ENCODE assay signal across 23 cellular contexts in genomic region chr4:139647184-139647583, GRCh38.
"Had no signal": no experiment of that assay in that cellular context is flagged by ENCODE, and none has a peak within 500 bp of the region (broad histone marks: within the 10 kb centered on the region; RNA-seq: fewer than 3 reads in every experiment).

No MANE protein-coding gene starts in this region.

- H3K9me3 Mint-ChIP-seq: activated CD8-positive, alpha-beta T cell treated with anti-CD3 and anti-CD28 coated beads for 36 hours; activated naive CD4-positive, alpha-beta T cell treated with anti-CD3 and anti-CD28 coated beads, Interleukin-2, amount 10 ng/mL, durations not matched to agents 7 days and 5 days; activated naive CD8-positive, alpha-beta T cell treated with anti-CD3 and anti-CD28 coated beads, Interleukin-2, amount 50 U/mL, for 24 hours; activated T-cell treated with anti-CD3 and anti-CD28 coated beads, Interleukin-2, amount 50 U/mL, for 4 hours; brain; central memory CD8-positive, alpha-beta T cell; endodermal cell; nephron; stimulated activated memory B cell treated with anti-CD40 and anti-IgM and Interleukin-4, amounts not matched to agents 10 μg/mL and 1 μg/mL and 100 μg/mL, for 72 hours; WTC11 had no signal

- H3K4me1 Mint-ChIP-seq: endodermal cell, WTC11 had no signal

- H3K4me1 ChIP-seq: colonic mucosa, left lung, upper lobe of right lung had no signal

- H3K27me3 ChIP-seq: colonic mucosa, esophagus muscularis mucosa, heart right ventricle, left lung, sigmoid colon, upper lobe of right lung had no signal

- H3K27me3 Mint-ChIP-seq: activated CD4-positive, alpha-beta T cell treated with anti-CD3 and anti-CD28 coated beads for 36 hours; activated CD8-positive, alpha-beta T cell treated with anti-CD3 and anti-CD28 coated beads for 36 hours; activated naive CD8-positive, alpha-beta T cell treated with anti-CD3 and anti-CD28 coated beads, Interleukin-2, amount 50 U/mL, for 24 hours; brain had no signal

- H3K36me3 Mint-ChIP-seq: activated naive CD4-positive, alpha-beta T cell treated with anti-CD3 and anti-CD28 coated beads, Interleukin-2, amount 10 ng/mL, durations not matched to agents 7 days and 5 days; brain; stimulated activated memory B cell treated with anti-CD40 and anti-IgM and Interleukin-4, amounts not matched to agents 10 μg/mL and 1 μg/mL and 100 μg/mL, for 72 hours; WTC11 had no signal

- H3K36me3 ChIP-seq: colonic mucosa, esophagus muscularis mucosa, heart right ventricle, left lung, sigmoid colon, thoracic aorta, upper lobe of right lung had no signal

- H3K27ac ChIP-seq: colonic mucosa, esophagus muscularis mucosa, heart right ventricle, left lung, sigmoid colon, thoracic aorta, upper lobe of right lung had no signal

- DNase-seq: activated CD4-positive, alpha-beta T cell treated with anti-CD3 and anti-CD28 coated beads for 36 hours; activated CD8-positive, alpha-beta T cell treated with anti-CD3 and anti-CD28 coated beads for 36 hours; activated effector memory CD4-positive, alpha-beta T cell treated with Interleukin-2 at 50 U/mL for 16 hours; activated naive CD4-positive, alpha-beta T cell treated with anti-CD3 and anti-CD28 coated beads, Interleukin-2, amount 10 ng/mL, durations not matched to agents 7 days and 5 days; activated naive CD8-positive, alpha-beta T cell treated with anti-CD3 and anti-CD28 coated beads, Interleukin-2, amount 50 U/mL, for 24 hours; activated T-cell treated with anti-CD3 and anti-CD28 coated beads, Interleukin-2, amount 50 U/mL, for 4 hours; anterior cingulate cortex; colonic mucosa; endodermal cell; heart right ventricle; left lung; midbrain; nucleus accumbens; sigmoid colon; stimulated activated CD4-positive, alpha-beta T cell treated with anti-CD3 and anti-CD28 coated beads, Interleukin-4, amount 100 ng/mL, for 4 hours; upper lobe of right lung had no signal

- H3K27ac Mint-ChIP-seq: activated CD4-positive, alpha-beta T cell treated with anti-CD3 and anti-CD28 coated beads for 36 hours; activated CD8-positive, alpha-beta T cell treated with anti-CD3 and anti-CD28 coated beads for 36 hours; activated naive CD4-positive, alpha-beta T cell treated with anti-CD3 and anti-CD28 coated beads, Interleukin-2, amount 10 ng/mL, durations not matched to agents 7 days and 5 days; activated naive CD8-positive, alpha-beta T cell treated with anti-CD3 and anti-CD28 coated beads, Interleukin-2, amount 50 U/mL, for 24 hours; brain; endodermal cell; nephron; stimulated activated memory B cell treated with anti-CD40 and anti-IgM and Interleukin-4, amounts not matched to agents 10 μg/mL and 1 μg/mL and 100 μg/mL, for 72 hours; WTC11 had no signal

- H3K9me3 ChIP-seq: colonic mucosa, esophagus muscularis mucosa, heart right ventricle, left lung, sigmoid colon, thoracic aorta, upper lobe of right lung had no signal

- H3K4me3 Mint-ChIP-seq: activated CD4-positive, alpha-beta T cell treated with anti-CD3 and anti-CD28 coated beads for 36 hours; activated CD8-positive, alpha-beta T cell treated with anti-CD3 and anti-CD28 coated beads for 36 hours; activated naive CD4-positive, alpha-beta T cell treated with anti-CD3 and anti-CD28 coated beads, Interleukin-2, amount 10 ng/mL, durations not matched to agents 7 days and 5 days; activated naive CD8-positive, alpha-beta T cell treated with anti-CD3 and anti-CD28 coated beads, Interleukin-2, amount 50 U/mL, for 24 hours; activated T-cell treated with anti-CD3 and anti-CD28 coated beads, Interleukin-2, amount 50 U/mL, for 4 hours; brain; central memory CD8-positive, alpha-beta T cell; endodermal cell; nephron; stimulated activated memory B cell treated with anti-CD40 and anti-IgM and Interleukin-4, amounts not matched to agents 10 μg/mL and 1 μg/mL and 100 μg/mL, for 72 hours; WTC11 had no signal

- H3K4me3 ChIP-seq: colonic mucosa, esophagus muscularis mucosa, heart right ventricle, left lung, sigmoid colon, thoracic aorta, upper lobe of right lung had no signal

- ATAC-seq: activated CD4-positive, alpha-beta T cell treated with anti-CD3 and anti-CD28 coated beads for 36 hours; activated CD8-positive, alpha-beta T cell treated with anti-CD3 and anti-CD28 coated beads for 36 hours; activated naive CD8-positive, alpha-beta T cell treated with anti-CD3 and anti-CD28 coated beads, Interleukin-2, amount 50 U/mL, for 24 hours; activated T-cell treated with anti-CD3 and anti-CD28 coated beads, Interleukin-2, amount 50 U/mL, for 4 hours; heart right ventricle; left lung; stimulated activated memory B cell treated with anti-CD40 and anti-IgM and Interleukin-4, amounts not matched to agents 10 μg/mL and 1 μg/mL and 100 μg/mL, for 72 hours; upper lobe of right lung; WTC11 had no signal
